15 cellular contexts compared by ENCODE assay signal in the genomic region with DNA sequence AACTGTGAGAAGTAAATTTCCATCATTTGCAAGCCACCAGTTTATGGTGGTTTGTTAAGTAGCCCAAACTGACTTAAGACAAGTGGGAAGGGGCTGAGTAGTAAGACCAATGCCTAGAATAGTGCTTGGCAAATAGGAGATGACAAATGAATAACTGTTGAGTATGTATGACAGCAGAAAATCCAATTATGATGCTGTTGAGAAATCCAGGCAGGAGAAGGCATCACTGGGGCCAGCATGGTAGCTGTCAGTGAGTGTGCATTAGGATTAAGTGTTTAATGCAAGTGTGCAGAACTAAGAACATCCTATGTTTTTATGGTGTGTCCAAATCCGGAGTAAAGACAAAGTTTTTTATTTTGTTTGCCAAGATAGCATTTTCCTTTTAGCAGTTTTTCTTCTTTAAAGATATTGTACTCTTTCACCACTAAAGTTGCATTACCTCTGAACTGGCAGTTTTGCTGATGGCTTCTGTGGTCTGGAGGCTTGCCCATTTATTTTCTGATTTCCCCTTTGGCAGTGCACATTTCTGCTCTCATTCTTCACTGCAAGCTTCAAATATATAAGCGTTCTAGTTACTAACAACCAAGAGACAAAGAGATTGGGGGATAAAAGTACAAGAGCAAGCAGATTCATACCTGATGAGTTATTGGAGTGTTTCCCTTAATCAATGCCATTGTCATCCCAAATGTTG.
DNase-seq lines count a peak whose midpoint lies in the region; TF ChIP-seq lines count a peak whose summit lies in the region.
"Had no signal": no experiment of that assay in that cellular context is flagged by ENCODE, and none has a peak within 500 bp of the region (broad histone marks: within the 10 kb centered on the region; RNA-seq: fewer than 3 reads in every experiment).

No MANE protein-coding gene starts in this region.

- DNase-seq in NCI-H2029 treated with DMSO at 0.1 percent for 48 hours (lab: John Stamatoyannopoulos, UW) (peak; percentile 40), NCI-H2029 (lab: John Stamatoyannopoulos, UW) (no peak), NOMO-1 treated with DMSO at 0.1 percent for 48 hours (lab: John Stamatoyannopoulos, UW; ENCODE audit: unreplicated experiment) (peak; percentile 89), cardiac fibroblast (ENCODE audit: low read depth in 2 of 2) (peak; percentile 6 to 74), skeletal muscle cell (ENCODE audit: low read depth) (peak; percentile 16), NCI-H748 treated with DMSO at 0.1 percent for 48 hours (lab: John Stamatoyannopoulos, UW) (no peak)
- no peak for DNase-seq in activated CD4-positive, alpha-beta T cell treated with anti-CD3 and anti-CD28 coated beads, Interleukin-2, amount 50 U/mL, for 48 hours
- DNase-seq in activated T-cell treated with anti-CD3 and anti-CD28 coated beads, Interleukin-2, amount 50 U/mL, for 48 hours: no peak
- DNase-seq: 8988T; activated naive CD4-positive, alpha-beta T cell treated with anti-CD3 and anti-CD28 coated beads for 36 hours; immature natural killer cell; midbrain; NCI-H2107; Peyer's patch; thyroid gland had no signal

- H3K4me3 ChIP-seq in cardiac fibroblast (replicated peaks in 1 of 2; ENCODE audit: low read depth in 2 of 2, low read length in 2 of 2) (no peak overlapping the region), skeletal muscle cell (ENCODE audit: low read depth, low read length) (no peak overlapping the region)
- H3K4me3 ChIP-seq: Peyer's patch, thyroid gland had no signal

- no peak for TF ChIP-seq CTCF in cardiac fibroblast (IDR thresholded peaks at IDR 0.05; ENCODE audit: low read depth, low read length)

Comparison
In these comparisons a context has a peak if more than half of its experiments do, and no peak if none do; other contexts are left out.
1. DNase-seq: peak in NCI-H2029 treated with DMSO at 0.1 percent for 48 hours (single experiment), NOMO-1 treated with DMSO at 0.1 percent for 48 hours (single experiment), cardiac fibroblast (2 of 2) and skeletal muscle cell (single experiment); none in NCI-H2029 (single experiment), activated CD4-positive, alpha-beta T cell treated with anti-CD3 and anti-CD28 coated beads, Interleukin-2, amount 50 U/mL, for 48 hours (0 of 2), activated T-cell treated with anti-CD3 and anti-CD28 coated beads, Interleukin-2, amount 50 U/mL, for 48 hours (0 of 2) and NCI-H748 treated with DMSO at 0.1 percent for 48 hours (single experiment).